In genomic region chr5:57577432-57578175, GRCh38 we compare ENCODE assay signal across 14 cellular contexts.
"Had no signal": no experiment of that assay in that cellular context is flagged by ENCODE, and none has a peak within 500 bp of the region (broad histone marks: within the 10 kb centered on the region; RNA-seq: fewer than 3 reads in every experiment).

No MANE protein-coding gene starts in this region.

- FAIRE-seq: kidney, urothelium cell line had no signal

- ATAC-seq: activated naive CD4-positive, alpha-beta T cell treated with anti-CD3 and anti-CD28 coated beads, Interleukin-2, amount 50 U/mL, for 72 hours; activated T-cell treated with anti-CD3 and anti-CD28 coated beads, Interleukin-2, amount 50 U/mL, for 4 hours; body of pancreas; effector memory CD8-positive, alpha-beta T cell had no signal

- DNase-seq: activated CD4-positive, alpha-beta T cell treated with anti-CD3 and anti-CD28 coated beads, Interleukin-2, amount 50 U/mL, for 4 hours; activated CD4-positive, CD25-positive, alpha-beta regulatory T cell treated with anti-CD3 and anti-CD28 coated beads, Interleukin-2, amount 50 U/mL, for 72 hours; activated effector memory CD4-positive, alpha-beta T cell treated with anti-CD3 and anti-CD28 coated beads, Interleukin-2, amount 50 U/mL, for 16 hours; activated T-cell treated with anti-CD3 and anti-CD28 coated beads, Interleukin-2, amount 50 U/mL, for 4 hours; amniotic stem cell; body of pancreas; effector memory CD8-positive, alpha-beta T cell; kidney; left ventricle myocardium inferior; stimulated activated CD4-positive, alpha-beta T cell treated with anti-CD3 and anti-CD28 coated beads, Interleukin-4, amount 100 ng/mL, for 1 hour; stimulated activated CD8-positive, alpha-beta memory T cell treated with anti-CD3 and anti-CD28 coated beads, Interleukin-4, amount 100 ng/mL, for 48 hours; stomach had no signal
